7 cellular contexts compared by ENCODE assay signal in genomic region chr11:73218830-73219215, GRCh38. TPM values are rescaled to one million over a fixed set of nuclear protein-coding genes. Genes with fewer than 3 reads are reported as not detected.
A peak's percentile ranks its signal among the peaks of the same experiment; 100 is the strongest.
DNase-seq lines count a peak whose midpoint lies in the region; ATAC-seq and TF ChIP-seq lines count a peak whose summit lies in the region.

No MANE protein-coding gene starts in this region.

- peak overlapping the region; percentile 56; the same call in 1 of the 2 replicates for H3K9ac ChIP-seq in MM.1S (ENCODE audit: low read length)

- 28% methylated on average over 5 of the region's 9 CpGs for WGBS in suprapubic skin

- peak overlapping the region; percentile 81 for H3K4me3 Mint-ChIP-seq in dendritic cell treated with granulocyte-macrophage colony-stimulating factor and Interleukin-4, amounts not matched to agents 40 ng/mL and 50 ng/mL, for 4 days
- H3K4me3 Mint-ChIP-seq in mesothelial cell of epicardium, result peak overlapping the region; percentile 72
- no peak overlapping the region for H3K4me3 Mint-ChIP-seq in stimulated activated naive CD8-positive, alpha-beta T cell treated with anti-CD3 and anti-CD28 coated beads, Interleukin-15, amount 100 ng/mL, for 72 hours

- no peak overlapping the region for H3K27ac ChIP-seq in MM.1S (ENCODE audit: low read length)
- H3K27ac ChIP-seq in suprapubic skin, result peak overlapping the region; percentile 45

- peak overlapping the region; percentile 93 for H3K4me2 ChIP-seq in MM.1S (ENCODE audit: low read depth, low read length)

- DNase-seq in MM.1S (no peak), mesothelial cell of epicardium (ENCODE audit: low spot score in 2 of 2, unreplicated experiment in 2 of 2) (no peak), suprapubic skin (ENCODE audit: low spot score in 2 of 2) (no peak)
- DNase-seq in stimulated activated naive CD8-positive, alpha-beta T cell treated with anti-CD3 and anti-CD28 coated beads, Interleukin-15, amount 100 ng/mL, for 72 hours, result no peak

- no peak for TF ChIP-seq EP300 in suprapubic skin (IDR thresholded peaks at IDR 0.05)

- H3F3A ChIP-seq in MM.1S (ENCODE audit: insufficient read depth, low read length), result no peaks in the 10 kb centered on the region

- H3K79me2 ChIP-seq in MM.1S (ENCODE audit: low read length), result no peaks in the 10 kb centered on the region

- peaks cover 93% of the 10 kb centered on the region for H3K4me1 Mint-ChIP-seq in dendritic cell treated with granulocyte-macrophage colony-stimulating factor and Interleukin-4, amounts not matched to agents 40 ng/mL and 50 ng/mL, for 4 days (ENCODE audit: low read depth)
- peaks cover 31% of the 10 kb centered on the region for H3K4me1 Mint-ChIP-seq in mesothelial cell of epicardium
- peaks cover 11% of the 10 kb centered on the region for H3K4me1 Mint-ChIP-seq in stimulated activated naive CD8-positive, alpha-beta T cell treated with anti-CD3 and anti-CD28 coated beads, Interleukin-15, amount 100 ng/mL, for 72 hours

- no peaks in the 10 kb centered on the region for H3K9me2 ChIP-seq in MM.1S (replicated peaks; ENCODE audit: insufficient read depth, low read length)

- H3K4me1 ChIP-seq in MM.1S (ENCODE audit: low read length) (peaks cover 7% of the 10 kb centered on the region), suprapubic skin (peaks cover 36% of the 10 kb centered on the region)

- TF ChIP-seq POLR2A in suprapubic skin (IDR thresholded peaks at IDR 0.05), result no peak

- ATAC-seq in HG03457 (IDR thresholded peaks at IDR 0.05; ENCODE audit: unreplicated experiment), result no peak
- ATAC-seq in HG03196 (IDR thresholded peaks at IDR 0.05; ENCODE audit: unreplicated experiment), result no peak
- ATAC-seq in stimulated activated naive CD8-positive, alpha-beta T cell treated with anti-CD3 and anti-CD28 coated beads, Interleukin-15, amount 100 ng/mL, for 72 hours, result no peak

- H3K9me3 Mint-ChIP-seq in dendritic cell treated with granulocyte-macrophage colony-stimulating factor and Interleukin-4, amounts not matched to agents 40 ng/mL and 50 ng/mL, for 4 days, result no peaks in the 10 kb centered on the region
- no peaks in the 10 kb centered on the region for H3K9me3 Mint-ChIP-seq in mesothelial cell of epicardium
- H3K9me3 Mint-ChIP-seq in stimulated activated naive CD8-positive, alpha-beta T cell treated with anti-CD3 and anti-CD28 coated beads, Interleukin-15, amount 100 ng/mL, for 72 hours, result no peaks in the 10 kb centered on the region

- no peaks in the 10 kb centered on the region for H3K27me3 Mint-ChIP-seq in dendritic cell treated with granulocyte-macrophage colony-stimulating factor and Interleukin-4, amounts not matched to agents 40 ng/mL and 50 ng/mL, for 4 days
- peaks cover 24% of the 10 kb centered on the region for H3K27me3 Mint-ChIP-seq in mesothelial cell of epicardium (ENCODE audit: low read depth)
- H3K27me3 Mint-ChIP-seq in stimulated activated naive CD8-positive, alpha-beta T cell treated with anti-CD3 and anti-CD28 coated beads, Interleukin-15, amount 100 ng/mL, for 72 hours, result peaks cover 52% of the 10 kb centered on the region

- H3K27ac Mint-ChIP-seq in dendritic cell treated with granulocyte-macrophage colony-stimulating factor and Interleukin-4, amounts not matched to agents 40 ng/mL and 50 ng/mL, for 4 days, result peak overlapping the region; percentile 39
- H3K27ac Mint-ChIP-seq in mesothelial cell of epicardium, result no peak overlapping the region
- no peak overlapping the region for H3K27ac Mint-ChIP-seq in stimulated activated naive CD8-positive, alpha-beta T cell treated with anti-CD3 and anti-CD28 coated beads, Interleukin-15, amount 100 ng/mL, for 72 hours

- H3K36me3 ChIP-seq in MM.1S (replicated peaks; ENCODE audit: insufficient read depth, low read length) (no peaks in the 10 kb centered on the region), suprapubic skin (no peaks in the 10 kb centered on the region)

- no peaks in the 10 kb centered on the region for H3K27me3 ChIP-seq in MM.1S (replicated peaks; ENCODE audit: insufficient read depth, low read length)
- H3K27me3 ChIP-seq in suprapubic skin, result peaks cover 2% of the 10 kb centered on the region

- peak overlapping the region; percentile 69 for H3K4me3 ChIP-seq in MM.1S (ENCODE audit: low read length)
- H3K4me3 ChIP-seq in suprapubic skin, result peak overlapping the region; percentile 51

- H3K9me3 ChIP-seq in MM.1S (replicated peaks; ENCODE audit: insufficient read depth, low read length), result no peaks in the 10 kb centered on the region
- no peaks in the 10 kb centered on the region for H3K9me3 ChIP-seq in suprapubic skin

- TF ChIP-seq CTCF in MM.1S (IDR thresholded peaks at IDR 0.05; ENCODE audit: low read length) (no peak), mesothelial cell of epicardium (IDR thresholded peaks at IDR 0.05; ENCODE audit: unreplicated experiment) (no peak), suprapubic skin (IDR thresholded peaks at IDR 0.05) (no peak)

- no peaks in the 10 kb centered on the region for H3K36me3 Mint-ChIP-seq in dendritic cell treated with granulocyte-macrophage colony-stimulating factor and Interleukin-4, amounts not matched to agents 40 ng/mL and 50 ng/mL, for 4 days (ENCODE audit: low read depth)
- H3K36me3 Mint-ChIP-seq in mesothelial cell of epicardium, result no peaks in the 10 kb centered on the region

- H4K20me1 ChIP-seq in MM.1S (ENCODE audit: insufficient read depth, low read length), result no peaks in the 10 kb centered on the region

- peak overlapping the region; percentile 94 for H2AFZ ChIP-seq in MM.1S (ENCODE audit: low read length)

- intact Hi-C loops in dendritic cell treated with granulocyte-macrophage colony-stimulating factor and Interleukin-4, amounts not matched to agents 40 ng/mL and 50 ng/mL, for 4 days (cut with micrococcal nuclease), result no loop called here

RNA-seq across cellular contexts. Expression of gene P2RY2, which starts 0.7 kb away (rescaled TPM):
- 4.0 to 4.5 TPM (median 4.5 TPM) in 3 replicates for total RNA-seq in mesothelial cell of epicardium
- total RNA-seq in suprapubic skin, result 10 to 100 TPM in 3 of 4 donors, 1 to 10 TPM in 1; 5.5 to 15.9 (median 12.8) TPM

RNA-seq across cellular contexts. Expression of gene P2RY6, which starts 53.3 kb away (rescaled TPM):
- total RNA-seq in mesothelial cell of epicardium, result 0.36 to 0.51 TPM (median 0.45 TPM) in 3 replicates
- under 1 TPM in 3 of 4 donors, not detected in 1; 0.38 to 0.89 (median 0.38) TPM for total RNA-seq in suprapubic skin

Comparison
In these comparisons a context has a peak if more than half of its experiments do, and no peak if none do; other contexts are left out.
1. H3K4me3 Mint-ChIP-seq: peak in dendritic cell treated with granulocyte-macrophage colony-stimulating factor and Interleukin-4, amounts not matched to agents 40 ng/mL and 50 ng/mL, for 4 days (single experiment) and mesothelial cell of epicardium (single experiment); none in stimulated activated naive CD8-positive, alpha-beta T cell treated with anti-CD3 and anti-CD28 coated beads, Interleukin-15, amount 100 ng/mL, for 72 hours (0 of 2).